ENCODE assay signal across 20 cellular contexts in the genomic region with DNA sequence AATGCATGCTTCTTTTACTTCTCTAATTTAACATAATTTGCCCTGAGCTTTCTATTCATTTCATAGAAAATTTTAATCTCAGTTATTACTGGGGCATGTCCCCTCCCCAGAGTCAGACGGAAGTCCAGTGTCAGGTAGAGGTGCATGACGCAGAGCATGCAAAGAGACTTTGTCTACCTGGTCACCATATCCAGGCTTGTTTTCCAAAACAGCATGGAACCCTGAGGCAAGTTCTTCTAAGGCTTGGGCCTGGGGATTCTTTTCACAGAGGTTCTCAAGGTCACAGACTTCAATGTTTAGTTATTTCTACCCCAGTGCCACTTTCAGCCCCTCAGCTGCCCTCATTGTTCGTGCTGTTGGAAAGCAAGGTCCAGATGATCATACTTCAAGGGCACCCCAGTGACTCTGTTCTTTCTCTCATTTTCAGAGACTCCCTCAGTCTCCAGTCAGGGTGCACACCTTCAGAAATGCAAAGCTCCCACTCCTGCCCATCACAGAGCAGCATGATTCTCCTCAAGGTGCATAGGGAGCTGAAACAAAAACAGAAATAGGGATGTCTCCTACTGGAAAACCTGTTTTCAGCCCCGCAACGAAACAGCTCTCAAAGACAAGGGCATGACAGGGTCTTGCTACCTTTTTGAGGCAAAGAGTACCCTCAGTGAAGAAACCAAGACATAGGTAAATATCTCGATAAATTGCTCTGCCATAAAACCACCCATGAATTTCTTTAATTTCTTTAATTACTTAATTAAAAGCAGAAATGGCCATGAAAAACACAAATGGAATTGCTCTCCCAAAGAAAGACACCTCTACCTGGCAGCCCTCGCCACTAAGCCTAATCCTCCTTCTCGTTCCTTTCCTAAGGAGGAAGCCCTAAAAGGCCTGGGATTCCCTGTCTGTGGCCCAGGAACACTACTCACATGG. TPM values are rescaled to one million over a fixed set of nuclear protein-coding genes. Genes with fewer than 3 reads are reported as not detected.
DNase-seq lines count a peak whose midpoint lies in the region; ATAC-seq, FAIRE-seq and TF ChIP-seq lines count a peak whose summit lies in the region.
"Had no signal": no experiment of that assay in that cellular context is flagged by ENCODE, and none has a peak within 500 bp of the region (broad histone marks: within the 10 kb centered on the region; RNA-seq: fewer than 3 reads in every experiment).

No MANE protein-coding gene starts in this region.

- no peak for ATAC-seq in HG03039 (IDR thresholded peaks at IDR 0.05; ENCODE audit: unreplicated experiment)
- ATAC-seq: gastroesophageal sphincter, GM12878 had no signal

- no peaks in the 10 kb centered on the region for H3K4me1 ChIP-seq in H1 (replicated peaks in 1 of 4; ENCODE audit: control insufficient read depth in 3 of 4, insufficient read depth in 4 of 4, low read length in 3 of 4)
- peaks cover 4% of the 10 kb centered on the region for H3K4me1 ChIP-seq in mesodermal cell (ENCODE audit: control insufficient read depth, insufficient read depth, low read length, poor library complexity, severe bottlenecking)
- H3K4me1 ChIP-seq in spleen = peaks cover 0 to 5% (median 0%) of the 10 kb centered on the region in 6 donors
- no peaks in the 10 kb centered on the region for H3K4me1 ChIP-seq in endodermal cell (ENCODE audit: control insufficient read depth, insufficient read depth, low read length)
- H3K4me1 ChIP-seq: BE2C had no signal

- no peak overlapping the region for H3K4me3 ChIP-seq in AG04450 (ENCODE audit: low read depth, low read length)
- no peak overlapping the region for H3K4me3 ChIP-seq in H1 (ENCODE audit: extremely low read depth in 1 of 4, insufficient read depth in 2 of 4, low read depth in 3 of 4, low read length in 4 of 4)
- no peak overlapping the region for H3K4me3 ChIP-seq in mesodermal cell (ENCODE audit: extremely low read depth, insufficient read depth, low read length, poor library complexity, severe bottlenecking)
- no peak overlapping the region for H3K4me3 ChIP-seq in spleen
- no peak overlapping the region for H3K4me3 ChIP-seq in endodermal cell (ENCODE audit: low read length)
- H3K4me3 ChIP-seq: gastroesophageal sphincter, GM12878 had no signal

- no peak overlapping the region for H3K23ac ChIP-seq in H1 (ENCODE audit: insufficient read length)

- no peak for TF ChIP-seq POLR2A in H1 (IDR thresholded peaks at IDR 0.05; ENCODE audit: control extremely low read depth in 1 of 2, low read depth in 2 of 2, low read length in 2 of 2)
- no peak for TF ChIP-seq POLR2A in spleen (IDR thresholded peaks at IDR 0.05)

- H3K27ac ChIP-seq in AG04450 (ENCODE audit: low read depth, low read length) = peak overlapping the region; percentile 74
- H3K27ac ChIP-seq in H1 (ENCODE audit: low read depth, low read length) = no peak overlapping the region
- H3K27ac ChIP-seq in mesodermal cell (ENCODE audit: low read depth, low read length, severe bottlenecking) = peak overlapping the region; percentile 62
- H3K27ac ChIP-seq in spleen = peak overlapping the region in 5 of 8 donors; percentile 9 to 66 (median 41)
- H3K27ac ChIP-seq in endodermal cell (ENCODE audit: low read depth, low read length) = no peak overlapping the region
- H3K27ac ChIP-seq: gastroesophageal sphincter had no signal

- 90% methylated on average over 8 of the region's 8 CpGs; no CpG with 5 or more reads in 1 of the 2 experiments for WGBS in H1 (ENCODE audit: extremely low coverage in 1 of 2, insufficient coverage in 1 of 2, insufficient read length in 1 of 2, insufficient replicate concordance in 2 of 2, low coverage in 1 of 2, low lambda C conversion rate in 2 of 2, missing lambda C conversion rate in 1 of 2), 2 experiments
- 89 to 92% methylated on average over 6 to 7 of the region's 8 CpGs for WGBS in mesodermal cell (ENCODE audit: insufficient coverage in 2 of 2), 2 experiments
- 81 to 93% (median 86%) methylated on average over 8 of the region's 8 CpGs for WGBS in spleen, 5 donors
- 91 to 100% methylated on average over 7 to 8 of the region's 8 CpGs for WGBS in endodermal cell (ENCODE audit: insufficient coverage in 1 of 2, insufficient read length in 1 of 2), 2 experiments

- no peak overlapping the region for H4K91ac ChIP-seq in H1 (replicated peaks; ENCODE audit: insufficient read length, low read length)

- no peak overlapping the region for H3K4me3 Mint-ChIP-seq in endodermal cell
- H3K4me3 Mint-ChIP-seq: activated naive CD4-positive, alpha-beta T cell treated with anti-CD3 and anti-CD28 coated beads for 36 hours; naive B cell had no signal

- intact Hi-C loops in spleen (cut with DNase I; ENCODE audit: low total_unique reads) = no loop called here

- peaks cover 8% of the 10 kb centered on the region for H3K4me1 Mint-ChIP-seq in endodermal cell
- H3K4me1 Mint-ChIP-seq: naive B cell had no signal

- no peak overlapping the region for H4K8ac ChIP-seq in H1 (ENCODE audit: extremely low read depth, insufficient read depth, low read length)

- H3K27me3 ChIP-seq in AG04450 (ENCODE audit: control insufficient read depth, insufficient read depth, low read length) = no peaks in the 10 kb centered on the region
- no peaks in the 10 kb centered on the region; a peak in 2 of 7 replicates for H3K27me3 ChIP-seq in H1 (replicated peaks in 1 of 4; ENCODE audit: control insufficient read depth in 3 of 4, extremely low read depth in 1 of 4, insufficient read depth in 3 of 4, low read length in 3 of 4)
- H3K27me3 ChIP-seq in spleen (replicated peaks in 1 of 7) = peaks cover 0 to 15% (median 0%) of the 10 kb centered on the region in 7 donors
- peaks cover 5% of the 10 kb centered on the region for H3K27me3 ChIP-seq in endodermal cell (ENCODE audit: control insufficient read depth, insufficient read depth, low read length, poor library complexity, severe bottlenecking)
- H3K27me3 ChIP-seq: BE2C, gastroesophageal sphincter had no signal

- no peak overlapping the region for H3K18ac ChIP-seq in H1 (ENCODE audit: extremely low read depth, low read length)

- no peaks in the 10 kb centered on the region for H4K20me1 ChIP-seq in H1 (replicated peaks in 1 of 2; ENCODE audit: control insufficient read depth in 1 of 2, insufficient read depth in 2 of 2, low read length in 2 of 2)

- H3K27ac Mint-ChIP-seq in endodermal cell = no peak overlapping the region
- H3K27ac Mint-ChIP-seq: activated naive CD4-positive, alpha-beta T cell treated with anti-CD3 and anti-CD28 coated beads for 36 hours; naive B cell had no signal

- POLR2A ChIA-PET in AG04450 (lab: Yijun Ruan, JAX) = no interaction called here
- POLR2A ChIA-PET in H1 (lab: Charles Lee; ENCODE audit: partially characterized antibody) = interaction anchor here (1.5 kb wide), 1 partner anchor 10 kb away, joined by 3 read pairs; no protein-coding TSS in a partner anchor

- H3K4ac ChIP-seq in H1 (replicated peaks; ENCODE audit: insufficient read length, low read depth, low read length) = no peak overlapping the region

- H2AFZ ChIP-seq in H1 (ENCODE audit: low read length) = 0 out of 2 replicates have a peak overlapping the region, but pooled peaks have one; percentile 30

- no peak overlapping the region for H2BK20ac ChIP-seq in H1 (ENCODE audit: low read length)

- H3K9me3 ChIP-seq in AG04450 (ENCODE audit: control insufficient read depth, insufficient read depth, low read length) (no peaks in the 10 kb centered on the region), H1 (ENCODE audit: insufficient read depth in 2 of 2, low read depth in 1 of 2, low read length in 1 of 2) (no peaks in the 10 kb centered on the region), mesodermal cell (ENCODE audit: control insufficient read depth, low read length) (no peaks in the 10 kb centered on the region), spleen (peaks cover 0 to 10% (median 0%) of the 10 kb centered on the region in 8 donors), endodermal cell (ENCODE audit: control insufficient read depth, low read length) (no peaks in the 10 kb centered on the region)
- H3K9me3 ChIP-seq: BE2C, gastroesophageal sphincter had no signal

- no peaks in the 10 kb centered on the region for H3K36me3 ChIP-seq in H1 (ENCODE audit: control insufficient read depth in 2 of 4, insufficient read depth in 4 of 4, low read length in 3 of 4)
- no peaks in the 10 kb centered on the region for H3K36me3 ChIP-seq in mesodermal cell (ENCODE audit: control insufficient read depth, insufficient read depth, low read length)
- no peaks in the 10 kb centered on the region for H3K36me3 ChIP-seq in spleen
- H3K36me3 ChIP-seq in endodermal cell (ENCODE audit: control insufficient read depth, insufficient read depth, low read length) = no peaks in the 10 kb centered on the region
- H3K36me3 ChIP-seq: BE2C, gastroesophageal sphincter had no signal

- no peak overlapping the region for H2BK12ac ChIP-seq in H1 (ENCODE audit: low read depth, low read length)

- H3K79me1 ChIP-seq in H1 (ENCODE audit: low read depth, low read length) = no peaks in the 10 kb centered on the region

- no peaks in the 10 kb centered on the region for H3K79me2 ChIP-seq in H1 (ENCODE audit: control insufficient read depth in 1 of 2, insufficient read depth in 2 of 2, low read length in 2 of 2)

- H2BK120ac ChIP-seq in H1 (replicated peaks; ENCODE audit: low read depth, low read length) = no peak overlapping the region

- TF ChIP-seq CTCF in AG04450 (IDR thresholded peaks at IDR 0.05; ENCODE audit: low read depth, low read length) (no peak), H1 (IDR thresholded peaks at IDR 0.05; ENCODE audit: control extremely low read depth in 1 of 3, insufficient read depth in 1 of 3, low read depth in 1 of 3, low read length in 3 of 3) (no peak), spleen (IDR thresholded peaks at IDR 0.05 in 8 of 11, conservative IDR thresholded peaks at IDR 0.05 in 3 of 11) (no peak), endodermal cell (conservative IDR thresholded peaks at IDR 0.05) (no peak)

- CTCF ChIA-PET in AG04450 (lab: Charles Lee) = interaction anchor here (0.9 to 7.1 kb wide), 2 partner anchors 39 to 58 kb away, joined by 3 to 38 read pairs; no protein-coding TSS in a partner anchor
- CTCF ChIA-PET in H1 (lab: Charles Lee; ENCODE audit: partially characterized antibody) = interaction anchor here (1.1 to 2.4 kb wide), 4 partner anchors 9 to 42 kb away, joined by 3 to 7 read pairs (median 4); no protein-coding TSS in a partner anchor

- FAIRE-seq in H1 (lab: Jason Lieb, UNC) = no peak
- FAIRE-seq: GM12878 had no signal

- H3K56ac ChIP-seq in H1 (replicated peaks; ENCODE audit: insufficient read length, low read depth, low read length) = no peak overlapping the region

- TF ChIP-seq RAD21 in H1 (IDR thresholded peaks at IDR 0.05 in 1 of 2, conservative IDR thresholded peaks at IDR 0.05 in 1 of 2; ENCODE audit: low read depth in 2 of 2, low read length in 2 of 2) = no peak

- H3K4me2 ChIP-seq in H1 (ENCODE audit: insufficient read depth in 1 of 2, low read depth in 2 of 2, low read length in 2 of 2) = no peak overlapping the region

- H4K5ac ChIP-seq in H1 (ENCODE audit: insufficient read length, low read depth, low read length) = no peak overlapping the region

- no peaks in the 10 kb centered on the region for H3K23me2 ChIP-seq in H1 (ENCODE audit: low read depth, low read length)

- H3K9ac ChIP-seq in H1 (replicated peaks in 1 of 4; ENCODE audit: extremely low read depth in 1 of 4, low read depth in 3 of 4, low read length in 3 of 4) (no peak overlapping the region), endodermal cell (ENCODE audit: extremely low read depth, low read length, poor library complexity, severe bottlenecking) (no peak overlapping the region)

- no peak overlapping the region for H2BK15ac ChIP-seq in H1 (ENCODE audit: low read length)

- H3K27me3 Mint-ChIP-seq in endodermal cell (ENCODE audit: insufficient read depth) = peaks cover 12% of the 10 kb centered on the region

- H3K36me3 Mint-ChIP-seq in endodermal cell (ENCODE audit: low read depth) = no peaks in the 10 kb centered on the region

- TF ChIP-seq EP300 in H1 (IDR thresholded peaks at IDR 0.05; ENCODE audit: borderline replicate concordance in 1 of 2, low read depth in 2 of 2, low read length in 2 of 2) = no peak

- H2BK5ac ChIP-seq in H1 (ENCODE audit: low read depth, low read length) = no peak overlapping the region

- H3K9me3 Mint-ChIP-seq in endodermal cell = no peaks in the 10 kb centered on the region
- H3K9me3 Mint-ChIP-seq: activated naive CD4-positive, alpha-beta T cell treated with anti-CD3 and anti-CD28 coated beads for 36 hours had no signal

- H2AK5ac ChIP-seq in H1 (ENCODE audit: low read depth, low read length) = no peak overlapping the region

- no peak for DNase-seq in AG04450 (ENCODE audit: low read depth, low spot score)
- DNase-seq in H1 (ENCODE audit: low read depth in 1 of 2, low spot score in 2 of 2) = no peak
- DNase-seq in spleen = no peak
- DNase-seq in NCI-H69 (lab: John Stamatoyannopoulos, UW) = no peak
- no peak for DNase-seq in endodermal cell
- no peak for DNase-seq in NCI-H1092 treated with DMSO at 0.1 percent for 48 hours (lab: John Stamatoyannopoulos, UW)
- DNase-seq: activated CD4-positive, alpha-beta T cell treated with anti-CD3 and anti-CD28 coated beads for 1 hour; activated naive CD4-positive, alpha-beta T cell treated with anti-CD3 and anti-CD28 coated beads for 36 hours; activated T-cell treated with anti-CD3 and anti-CD28 coated beads, Interleukin-2, amount 50 U/mL, for 48 hours; BE2C; central memory CD4-positive, alpha-beta T cell; islet precursor cell; naive B cell; NCI-H1930 had no signal

- no peak overlapping the region for H3K14ac ChIP-seq in H1 (ENCODE audit: insufficient read length)

RNA-seq across cellular contexts. Expression of gene EVA1A, which starts 9.5 kb away (rescaled TPM):
- polyA plus RNA-seq in AG04450 (2011; rRNA removed) = 22.8 and 32.5 TPM in 2 replicates
- polyA minus RNA-seq in AG04450 (2011; rRNA and poly(A)+ RNA removed) = 28.4 and 52.5 TPM in 2 replicates
- total RNA-seq in H1 (2021; fragmentation: NEBNext Ultra II Directional; extraction: Animal tissue kit (Norgen Biotek cat#: 25700)) = 1.2 and 4.3 TPM in 2 replicates
- polyA plus RNA-seq in H1 (2011; rRNA removed) = 2.4 and 2.7 TPM in 2 replicates
- 2.8 TPM for polyA plus RNA-seq in H1 (2011; cell fraction: cytosol; rRNA removed)
- polyA plus RNA-seq in H1 (2011; cell fraction: nucleus; rRNA removed) = 3.4 TPM
- 0.90 to 1.4 TPM (median 1.3 TPM) in 4 replicates for polyA plus RNA-seq in H1 (2012, experiment 1 of 2)
- polyA plus RNA-seq in H1 (2012, experiment 2 of 2) = 1.9 TPM
- polyA plus RNA-seq in H1 (2013, experiment 1 of 2) = 2.1 TPM
- 2.0 TPM for polyA plus RNA-seq in H1 (2013, experiment 2 of 2)
- 2.5 and 3.9 TPM in 2 replicates for polyA minus RNA-seq in H1 (2011; rRNA and poly(A)+ RNA removed)
- 2.1 TPM for polyA minus RNA-seq in H1 (2011; cell fraction: cytosol; rRNA and poly(A)+ RNA removed)
- 3.2 TPM for polyA minus RNA-seq in H1 (2011; cell fraction: nucleus; rRNA and poly(A)+ RNA removed)
- polyA plus RNA-seq in mesodermal cell (2013, experiment 1 of 2) = 10.6 TPM
- polyA plus RNA-seq in mesodermal cell (2013, experiment 2 of 2) = 11.1 TPM
- 10 to 100 TPM; 10.6 to 30.3 (median 15.7) TPM for total RNA-seq in spleen
- 10 to 100 TPM in 2 of 3 donors, 1 to 10 TPM in 1; 6.2 to 13.7 (median 11.7) TPM for polyA plus RNA-seq in spleen
- total RNA-seq in endodermal cell = 1 to 10 TPM; 1.2 to 1.8 TPM
- polyA plus RNA-seq in endodermal cell (2013, experiment 1 of 2) = 3.3 TPM
- 3.3 TPM for polyA plus RNA-seq in endodermal cell (2013, experiment 2 of 2)
- total RNA-seq: activated CD8-positive, alpha-beta memory T cell treated with anti-CD3 and anti-CD28 coated beads for 36 hours; activated naive CD4-positive, alpha-beta T cell treated with anti-CD3 and anti-CD28 coated beads for 36 hours; OCI-LY7 had no signal

Comparison
In these comparisons a context has a peak if more than half of its experiments do, and no peak if none do; other contexts are left out.
1. H3K27ac ChIP-seq: peak in AG04450 (single experiment), mesodermal cell (single experiment) and spleen (5 of 8); none in H1 (single experiment) and endodermal cell (single experiment).